Comparison of ENCODE assay signal across 9 cellular contexts in genomic region chr12:109099426-109100020, GRCh38. TPM values are rescaled to one million over a fixed set of nuclear protein-coding genes. Genes with fewer than 3 reads are reported as not detected.
A peak's percentile ranks its signal among the peaks of the same experiment; 100 is the strongest.
DNase-seq lines count a peak whose midpoint lies in the region; ATAC-seq, FAIRE-seq and TF ChIP-seq lines count a peak whose summit lies in the region.
"Had no signal": no experiment of that assay in that cellular context is flagged by ENCODE, and none has a peak within 500 bp of the region (broad histone marks: within the 10 kb centered on the region; RNA-seq: fewer than 3 reads in every experiment).

No MANE protein-coding gene starts in this region.

- H3K36me3 ChIP-seq in HepG2 (replicated peaks in 1 of 2; ENCODE audit: control insufficient read depth in 1 of 2, insufficient read depth in 2 of 2, low read length in 2 of 2) (peaks cover 14 to 45% of the 10 kb centered on the region in 2 experiments), thoracic aorta (peaks cover 16% of the 10 kb centered on the region)

- peaks cover 21% of the 10 kb centered on the region for H3K79me2 ChIP-seq in HepG2 (ENCODE audit: insufficient read depth, low read length)

- WGBS in HepG2 (ENCODE audit: low lambda C conversion rate) = 89% methylated on average over 12 of the region's 12 CpGs

- in situ Hi-C loops in HepG2 (cut with HindIII; ENCODE audit: extremely low pct_ligation_motif_present, low pct_unique_long_range_greater_than_20kb) = loop anchor here (10.0 kb wide), 1 partner anchor 215 kb away; the partner anchor contains the start of gene DAO

- ATAC-seq in activated T-cell treated with anti-CD3 and anti-CD28 coated beads, Interleukin-2, amount 50 U/mL, for 72 hours (replicated peaks in 1 of 2) = no peak
- no peak for ATAC-seq in activated naive CD8-positive, alpha-beta T cell treated with anti-CD3 and anti-CD28 coated beads, Interleukin-2, amount 50 U/mL, for 24 hours
- ATAC-seq in HepG2 (no peak), thoracic aorta (ENCODE audit: insufficient number of reproducible peaks, low FRiP score, low read depth) (no peak), HG02938 (IDR thresholded peaks at IDR 0.05; ENCODE audit: unreplicated experiment) (no peak)

- TF ChIP-seq RAD21 in HepG2 (CRISPR knock-in tag; IDR thresholded peaks at IDR 0.05) = no peak

- CTCF ChIA-PET in HepG2 (lab: Yijun Ruan, JAX; ENCODE audit: low intra/inter-chr PET ratio, low total read pairs) = no interaction called here

- TF ChIP-seq POLR2A in HepG2 (IDR thresholded peaks at IDR 0.05; ENCODE audit: insufficient read depth in 1 of 2, low read depth in 2 of 2, low read length in 2 of 2) = no peak

- TF ChIP-seq EP300 in HepG2 (IDR thresholded peaks at IDR 0.05; ENCODE audit: low read depth in 2 of 2, low read length in 2 of 2) (no peak), HepG2 (CRISPR knock-in tag; IDR thresholded peaks at IDR 0.05; ENCODE audit: borderline replicate concordance) (no peak)

- no peaks in the 10 kb centered on the region for H3K9me3 ChIP-seq in HepG2 (ENCODE audit: low read length)
- H3K9me3 ChIP-seq in thoracic aorta = no peaks in the 10 kb centered on the region

- intact Hi-C loops in HepG2 (cut with micrococcal nuclease; ENCODE audit: unreplicated experiment) = loop anchor here (5.0 to 10.0 kb wide), 2 partner anchors 217 to 435 kb away; partner anchors contain the start of gene DAO

- H3K4me2 ChIP-seq in HepG2 (ENCODE audit: low read depth, low read length) = peak overlapping the region; percentile 88; the same call in 1 of the 2 replicates

- H3K27ac Mint-ChIP-seq in activated T-cell treated with anti-CD3 and anti-CD28 coated beads, Interleukin-2, amount 50 U/mL, for 72 hours = peak overlapping the region; percentile 89
- peak overlapping the region; percentile 11 for H3K27ac Mint-ChIP-seq in activated naive CD8-positive, alpha-beta T cell treated with anti-CD3 and anti-CD28 coated beads, Interleukin-2, amount 50 U/mL, for 24 hours

- H3K27me3 ChIP-seq in HepG2 (ENCODE audit: control insufficient read depth in 1 of 2, insufficient read depth in 2 of 2, low read length in 2 of 2) (no peaks in the 10 kb centered on the region; a peak in 1 of 5 replicates), thoracic aorta (replicated peaks; ENCODE audit: insufficient read depth) (no peaks in the 10 kb centered on the region)

- no peak for FAIRE-seq in HepG2 (lab: Jason Lieb, UNC)

- peak overlapping the region in 2 of 3 experiments; percentile 86 to 89; a peak in 3 of 6 replicates for H3K4me3 ChIP-seq in HepG2 (replicated peaks in 1 of 3; ENCODE audit: insufficient read depth in 1 of 3, low read depth in 2 of 3, low read length in 3 of 3)
- peak overlapping the region; percentile 83 for H3K4me3 ChIP-seq in thoracic aorta

- no peak overlapping the region for H2AFZ ChIP-seq in HepG2 (ENCODE audit: low read length)

- H3K4me3 Mint-ChIP-seq in activated T-cell treated with anti-CD3 and anti-CD28 coated beads, Interleukin-2, amount 50 U/mL, for 72 hours = peak overlapping the region; percentile 92 to 96
- peak overlapping the region; percentile 85 for H3K4me3 Mint-ChIP-seq in activated naive CD8-positive, alpha-beta T cell treated with anti-CD3 and anti-CD28 coated beads, Interleukin-2, amount 50 U/mL, for 24 hours

- H3K9ac ChIP-seq in HepG2 (ENCODE audit: insufficient read depth, low read depth, low read length) = peak overlapping the region; percentile 80; the same call in 1 of the 2 replicates

- no peaks in the 10 kb centered on the region for H3K27me3 Mint-ChIP-seq in activated T-cell treated with anti-CD3 and anti-CD28 coated beads, Interleukin-2, amount 50 U/mL, for 72 hours (ENCODE audit: low read depth)
- no peaks in the 10 kb centered on the region for H3K27me3 Mint-ChIP-seq in activated naive CD8-positive, alpha-beta T cell treated with anti-CD3 and anti-CD28 coated beads, Interleukin-2, amount 50 U/mL, for 24 hours

- POLR2A ChIA-PET in HepG2 (lab: Yijun Ruan, JAX) = interaction anchor here (1.1 to 1.9 kb wide), 3 partner anchors 12 to 17 kb away, joined by 3 to 9 read pairs (median 5); partner anchors contain the start of gene ACACB

- H3K27ac ChIP-seq in HepG2 (ENCODE audit: extremely low read length, insufficient read depth, low read length) (no peak overlapping the region), thoracic aorta (peak overlapping the region; percentile 82 to 85)

- peaks cover 3 to 21% of the 10 kb centered on the region in 2 donors for H3K36me3 Mint-ChIP-seq in activated T-cell treated with anti-CD3 and anti-CD28 coated beads, Interleukin-2, amount 50 U/mL, for 72 hours (ENCODE audit: insufficient read depth in 2 of 2)
- peaks cover 41% of the 10 kb centered on the region for H3K36me3 Mint-ChIP-seq in activated naive CD8-positive, alpha-beta T cell treated with anti-CD3 and anti-CD28 coated beads, Interleukin-2, amount 50 U/mL, for 24 hours (ENCODE audit: low read depth)

- no peaks in the 10 kb centered on the region; the same call in 1 of the 2 replicates for H4K20me1 ChIP-seq in HepG2 (ENCODE audit: insufficient read depth, low read length)

- DNase-seq in activated T-cell treated with anti-CD3 and anti-CD28 coated beads, Interleukin-2, amount 50 U/mL, for 72 hours = no peak
- DNase-seq in activated T-cell treated with anti-CD3 and anti-CD28 coated beads for 4 hours (no peak), HepG2 (ENCODE audit: low spot score) (no peak), thoracic aorta (ENCODE audit: low spot score) (no peak), D341Med (ENCODE audit: low spot score) (no peak), DMS153 (lab: John Stamatoyannopoulos, UW) (no peak)
- no peak for DNase-seq in activated naive CD8-positive, alpha-beta T cell treated with anti-CD3 and anti-CD28 coated beads, Interleukin-2, amount 50 U/mL, for 24 hours
- DNase-seq: occipital lobe had no signal

- BruUV-seq in HepG2 (replicated peaks; lab: Mats Ljungman, UMichigan) = no TSS peak

- no peak for TF ChIP-seq CTCF in HepG2 (CRISPR knock-in tag; IDR thresholded peaks at IDR 0.05)
- TF ChIP-seq CTCF in thoracic aorta (IDR thresholded peaks at IDR 0.05) = no peak

- H3K4me1 Mint-ChIP-seq in activated T-cell treated with anti-CD3 and anti-CD28 coated beads, Interleukin-2, amount 50 U/mL, for 72 hours (ENCODE audit: low read depth) = peaks cover 24% of the 10 kb centered on the region
- H3K4me1 Mint-ChIP-seq in activated naive CD8-positive, alpha-beta T cell treated with anti-CD3 and anti-CD28 coated beads, Interleukin-2, amount 50 U/mL, for 24 hours = peaks cover 25% of the 10 kb centered on the region

- H3K4me1 ChIP-seq in HepG2 (ENCODE audit: insufficient read depth, low read length) (peaks cover 35% of the 10 kb centered on the region), thoracic aorta (ENCODE audit: control insufficient read depth in 1 of 2, low read depth in 2 of 2) (peaks cover 16 to 28% of the 10 kb centered on the region in 2 donors)

- no peaks in the 10 kb centered on the region for H3K9me3 Mint-ChIP-seq in activated T-cell treated with anti-CD3 and anti-CD28 coated beads, Interleukin-2, amount 50 U/mL, for 72 hours
- no peaks in the 10 kb centered on the region for H3K9me3 Mint-ChIP-seq in activated naive CD8-positive, alpha-beta T cell treated with anti-CD3 and anti-CD28 coated beads, Interleukin-2, amount 50 U/mL, for 24 hours

RNA-seq across cellular contexts. Expression of gene UNG, which starts 2.1 kb away (rescaled TPM):
- total RNA-seq in activated T-cell treated with anti-CD3 and anti-CD28 coated beads, Interleukin-2, amount 50 U/mL, for 72 hours = 10 to 100 TPM; 52.0 to 58.1 TPM
- 114 and 144 TPM in 2 replicates for total RNA-seq in HepG2 (2016; rRNA removed; fragmentation: Illumina TruSeq; extraction: Trizol)
- 14.1 and 15.1 TPM in 2 replicates for total RNA-seq in HepG2 (2016; cell fraction: cytosol; rRNA removed; fragmentation: Illumina TruSeq; extraction: Trizol; ENCODE audit: low read depth)
- 113 and 144 TPM in 2 replicates for total RNA-seq in HepG2 (2016; cell fraction: insoluble cytoplasmic fraction; rRNA removed; fragmentation: Illumina TruSeq; extraction: Trizol)
- total RNA-seq in HepG2 (2016; cell fraction: membrane; rRNA removed; fragmentation: Illumina TruSeq; extraction: Trizol) = 42.9 and 44.0 TPM in 2 replicates
- 46.7 and 49.9 TPM in 2 replicates for total RNA-seq in HepG2 (2016; cell fraction: nucleus; rRNA removed; fragmentation: Illumina TruSeq; extraction: Trizol)
- 20.5 and 23.3 TPM in 2 replicates for polyA plus RNA-seq in HepG2 (2011; rRNA removed)
- polyA plus RNA-seq in HepG2 (2011; cell fraction: cytosol; rRNA removed) = 18.8 and 19.2 TPM in 2 replicates
- polyA plus RNA-seq in HepG2 (2011; cell fraction: nucleus; rRNA removed) = 9.4 and 9.6 TPM in 2 replicates
- polyA plus RNA-seq in HepG2 (2012) = 24.4 and 35.2 TPM in 2 replicates
- polyA plus RNA-seq in HepG2 (2016; cell fraction: cytosol; fragmentation: Illumina TruSeq; extraction: Trizol; ENCODE audit: low read depth) = 11.6 and 12.8 TPM in 2 replicates
- 144 TPM in 2 replicates for polyA plus RNA-seq in HepG2 (2016; cell fraction: insoluble cytoplasmic fraction; fragmentation: Illumina TruSeq; extraction: Trizol; ENCODE audit: low read depth)
- 28.5 and 28.6 TPM in 2 replicates for polyA plus RNA-seq in HepG2 (2016; cell fraction: membrane; fragmentation: Illumina TruSeq; extraction: Trizol; ENCODE audit: low read depth)
- 65.0 and 67.4 TPM in 2 replicates for polyA plus RNA-seq in HepG2 (2016; cell fraction: nucleus; fragmentation: Illumina TruSeq; extraction: Trizol; ENCODE audit: insufficient read depth, low read depth)
- 11.1 and 15.9 TPM in 2 replicates for polyA minus RNA-seq in HepG2 (2011; rRNA and poly(A)+ RNA removed; ENCODE audit: low replicate concordance)
- 11.2 and 14.4 TPM in 2 replicates for polyA minus RNA-seq in HepG2 (2011; cell fraction: cytosol; rRNA and poly(A)+ RNA removed)
- polyA minus RNA-seq in HepG2 (2011; cell fraction: nucleus; rRNA and poly(A)+ RNA removed) = 6.8 and 7.1 TPM in 2 replicates
- total RNA-seq in thoracic aorta = 10 to 100 TPM in 1 of 2 donors, 1 to 10 TPM in 1; 9.1 to 11.0 TPM

RNA-seq across cellular contexts. Expression of gene ALKBH2, which starts 6.3 kb away (rescaled TPM):
- 10 to 100 TPM; 29.5 to 34.6 TPM for total RNA-seq in activated T-cell treated with anti-CD3 and anti-CD28 coated beads, Interleukin-2, amount 50 U/mL, for 72 hours
- total RNA-seq in HepG2 (2016; rRNA removed; fragmentation: Illumina TruSeq; extraction: Trizol) (40.5 and 46.7 TPM in 2 replicates), thoracic aorta (10 to 100 TPM; 15.3 to 21.9 TPM)
- 26.9 and 30.3 TPM in 2 replicates for total RNA-seq in HepG2 (2016; cell fraction: cytosol; rRNA removed; fragmentation: Illumina TruSeq; extraction: Trizol; ENCODE audit: low read depth)
- total RNA-seq in HepG2 (2016; cell fraction: insoluble cytoplasmic fraction; rRNA removed; fragmentation: Illumina TruSeq; extraction: Trizol) = 42.1 and 42.5 TPM in 2 replicates
- total RNA-seq in HepG2 (2016; cell fraction: membrane; rRNA removed; fragmentation: Illumina TruSeq; extraction: Trizol) = 25.3 and 29.0 TPM in 2 replicates
- total RNA-seq in HepG2 (2016; cell fraction: nucleus; rRNA removed; fragmentation: Illumina TruSeq; extraction: Trizol) = 31.4 and 33.2 TPM in 2 replicates
- polyA plus RNA-seq in HepG2 (2011; rRNA removed) = 19.2 and 21.0 TPM in 2 replicates
- 16.6 and 17.1 TPM in 2 replicates for polyA plus RNA-seq in HepG2 (2011; cell fraction: cytosol; rRNA removed)
- 34.1 and 41.7 TPM in 2 replicates for polyA plus RNA-seq in HepG2 (2011; cell fraction: nucleus; rRNA removed)
- polyA plus RNA-seq in HepG2 (2012) = 18.9 and 22.6 TPM in 2 replicates
- 13.7 and 19.0 TPM in 2 replicates for polyA plus RNA-seq in HepG2 (2016; cell fraction: cytosol; fragmentation: Illumina TruSeq; extraction: Trizol; ENCODE audit: low read depth)
- polyA plus RNA-seq in HepG2 (2016; cell fraction: insoluble cytoplasmic fraction; fragmentation: Illumina TruSeq; extraction: Trizol; ENCODE audit: low read depth) = 40.3 and 40.9 TPM in 2 replicates
- polyA plus RNA-seq in HepG2 (2016; cell fraction: membrane; fragmentation: Illumina TruSeq; extraction: Trizol; ENCODE audit: low read depth) = 18.2 and 23.2 TPM in 2 replicates
- 65.5 and 73.7 TPM in 2 replicates for polyA plus RNA-seq in HepG2 (2016; cell fraction: nucleus; fragmentation: Illumina TruSeq; extraction: Trizol; ENCODE audit: insufficient read depth, low read depth)
- polyA minus RNA-seq in HepG2 (2011; rRNA and poly(A)+ RNA removed; ENCODE audit: low replicate concordance) = 7.5 and 22.5 TPM in 2 replicates
- polyA minus RNA-seq in HepG2 (2011; cell fraction: cytosol; rRNA and poly(A)+ RNA removed) = 6.2 and 6.4 TPM in 2 replicates
- polyA minus RNA-seq in HepG2 (2011; cell fraction: nucleus; rRNA and poly(A)+ RNA removed) = 6.6 and 10.9 TPM in 2 replicates

RNA-seq across cellular contexts. Expression of gene ACACB, which starts 16.9 kb away (rescaled TPM):
- 10 to 100 TPM; 10.2 to 12.2 TPM for total RNA-seq in activated T-cell treated with anti-CD3 and anti-CD28 coated beads, Interleukin-2, amount 50 U/mL, for 72 hours
- 6.0 and 8.6 TPM in 2 replicates for total RNA-seq in HepG2 (2016; rRNA removed; fragmentation: Illumina TruSeq; extraction: Trizol)
- total RNA-seq in HepG2 (2016; cell fraction: cytosol; rRNA removed; fragmentation: Illumina TruSeq; extraction: Trizol; ENCODE audit: low read depth) = 3.7 and 5.2 TPM in 2 replicates
- 4.7 and 10.3 TPM in 2 replicates for total RNA-seq in HepG2 (2016; cell fraction: insoluble cytoplasmic fraction; rRNA removed; fragmentation: Illumina TruSeq; extraction: Trizol)
- total RNA-seq in HepG2 (2016; cell fraction: membrane; rRNA removed; fragmentation: Illumina TruSeq; extraction: Trizol) = 4.2 and 5.9 TPM in 2 replicates
- total RNA-seq in HepG2 (2016; cell fraction: nucleus; rRNA removed; fragmentation: Illumina TruSeq; extraction: Trizol) = 14.3 and 17.9 TPM in 2 replicates
- polyA plus RNA-seq in HepG2 (2011; rRNA removed) = 6.2 and 6.4 TPM in 2 replicates
- polyA plus RNA-seq in HepG2 (2011; cell fraction: cytosol; rRNA removed) = 3.4 and 4.6 TPM in 2 replicates
- polyA plus RNA-seq in HepG2 (2011; cell fraction: nucleus; rRNA removed) = 18.8 and 19.2 TPM in 2 replicates
- polyA plus RNA-seq in HepG2 (2012) = 4.3 and 4.9 TPM in 2 replicates
- 0.51 TPM in 2 replicates for polyA plus RNA-seq in HepG2 (2016; cell fraction: cytosol; fragmentation: Illumina TruSeq; extraction: Trizol; ENCODE audit: low read depth)
- polyA plus RNA-seq in HepG2 (2016; cell fraction: insoluble cytoplasmic fraction; fragmentation: Illumina TruSeq; extraction: Trizol; ENCODE audit: low read depth) = 3.6 and 4.3 TPM in 2 replicates
- polyA plus RNA-seq in HepG2 (2016; cell fraction: membrane; fragmentation: Illumina TruSeq; extraction: Trizol; ENCODE audit: low read depth) = 1.0 and 1.2 TPM in 2 replicates
- 18.5 and 20.2 TPM in 2 replicates for polyA plus RNA-seq in HepG2 (2016; cell fraction: nucleus; fragmentation: Illumina TruSeq; extraction: Trizol; ENCODE audit: insufficient read depth, low read depth)
- polyA minus RNA-seq in HepG2 (2011; rRNA and poly(A)+ RNA removed; ENCODE audit: low replicate concordance) = 24.1 and 29.2 TPM in 2 replicates
- 5.0 and 5.1 TPM in 2 replicates for polyA minus RNA-seq in HepG2 (2011; cell fraction: cytosol; rRNA and poly(A)+ RNA removed)
- polyA minus RNA-seq in HepG2 (2011; cell fraction: nucleus; rRNA and poly(A)+ RNA removed) = 23.6 and 44.9 TPM in 2 replicates
- total RNA-seq in thoracic aorta = 10 to 100 TPM; 37.5 to 51.3 TPM

RNA-seq across cellular contexts. Expression of gene USP30, which starts 47.1 kb away (rescaled TPM):
- total RNA-seq in activated T-cell treated with anti-CD3 and anti-CD28 coated beads, Interleukin-2, amount 50 U/mL, for 72 hours = 10 to 100 TPM; 15.9 to 21.6 TPM
- total RNA-seq in HepG2 (2016; rRNA removed; fragmentation: Illumina TruSeq; extraction: Trizol) (9.2 and 11.2 TPM in 2 replicates), thoracic aorta (10 to 100 TPM in 1 of 2 donors, 1 to 10 TPM in 1; 9.5 to 27.5 TPM)
- total RNA-seq in HepG2 (2016; cell fraction: cytosol; rRNA removed; fragmentation: Illumina TruSeq; extraction: Trizol; ENCODE audit: low read depth) = 4.0 and 5.0 TPM in 2 replicates
- 8.1 and 8.9 TPM in 2 replicates for total RNA-seq in HepG2 (2016; cell fraction: insoluble cytoplasmic fraction; rRNA removed; fragmentation: Illumina TruSeq; extraction: Trizol)
- 7.5 and 7.6 TPM in 2 replicates for total RNA-seq in HepG2 (2016; cell fraction: membrane; rRNA removed; fragmentation: Illumina TruSeq; extraction: Trizol)
- total RNA-seq in HepG2 (2016; cell fraction: nucleus; rRNA removed; fragmentation: Illumina TruSeq; extraction: Trizol) = 11.7 and 12.2 TPM in 2 replicates
- 18.4 and 20.8 TPM in 2 replicates for polyA plus RNA-seq in HepG2 (2011; rRNA removed)
- polyA plus RNA-seq in HepG2 (2011; cell fraction: cytosol; rRNA removed) = 14.0 and 16.3 TPM in 2 replicates
- polyA plus RNA-seq in HepG2 (2011; cell fraction: nucleus; rRNA removed) = 29.7 and 38.3 TPM in 2 replicates
- polyA plus RNA-seq in HepG2 (2012) = 6.2 and 6.9 TPM in 2 replicates
- polyA plus RNA-seq in HepG2 (2016; cell fraction: cytosol; fragmentation: Illumina TruSeq; extraction: Trizol; ENCODE audit: low read depth) = 4.5 and 4.6 TPM in 2 replicates
- polyA plus RNA-seq in HepG2 (2016; cell fraction: insoluble cytoplasmic fraction; fragmentation: Illumina TruSeq; extraction: Trizol; ENCODE audit: low read depth) = 8.4 and 9.9 TPM in 2 replicates
- polyA plus RNA-seq in HepG2 (2016; cell fraction: membrane; fragmentation: Illumina TruSeq; extraction: Trizol; ENCODE audit: low read depth) = 6.2 and 6.8 TPM in 2 replicates
- polyA plus RNA-seq in HepG2 (2016; cell fraction: nucleus; fragmentation: Illumina TruSeq; extraction: Trizol; ENCODE audit: insufficient read depth, low read depth) = 19.9 and 21.4 TPM in 2 replicates
- 14.7 and 35.2 TPM in 2 replicates for polyA minus RNA-seq in HepG2 (2011; rRNA and poly(A)+ RNA removed; ENCODE audit: low replicate concordance)
- 12.0 and 15.7 TPM in 2 replicates for polyA minus RNA-seq in HepG2 (2011; cell fraction: cytosol; rRNA and poly(A)+ RNA removed)
- 9.8 and 15.7 TPM in 2 replicates for polyA minus RNA-seq in HepG2 (2011; cell fraction: nucleus; rRNA and poly(A)+ RNA removed)
